ENCODE assay signal across 19 cellular contexts in the genomic region with DNA sequence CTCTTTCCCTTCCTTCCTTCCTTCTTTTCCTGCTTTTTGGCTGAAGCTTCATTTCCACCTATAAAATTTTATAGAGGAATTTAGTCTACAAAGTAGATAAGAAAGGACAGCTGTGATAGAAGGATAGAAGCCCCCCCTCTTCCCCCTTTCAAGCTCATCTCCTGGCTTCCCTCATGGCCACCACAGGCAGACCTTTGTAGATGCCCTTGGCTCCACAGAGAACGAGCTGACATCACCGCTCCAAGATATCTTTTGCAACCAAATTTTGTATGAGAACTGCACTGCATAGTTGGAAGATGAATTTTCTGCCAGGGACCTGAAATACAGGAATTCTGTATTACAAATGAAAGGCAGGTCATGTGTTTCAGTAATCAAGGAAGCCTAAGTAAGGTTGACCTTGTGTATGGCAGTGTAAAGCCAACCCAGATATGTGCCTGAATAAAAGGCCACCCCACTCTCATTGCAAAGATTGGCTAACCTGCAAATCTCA. TPM values are rescaled to one million over a fixed set of nuclear protein-coding genes. Genes with fewer than 3 reads are reported as not detected.
DNase-seq lines count a peak whose midpoint lies in the region; ATAC-seq, FAIRE-seq and TF ChIP-seq lines count a peak whose summit lies in the region.
"Had no signal": no experiment of that assay in that cellular context is flagged by ENCODE, and none has a peak within 500 bp of the region (broad histone marks: within the 10 kb centered on the region; RNA-seq: fewer than 3 reads in every experiment).

No MANE protein-coding gene starts in this region.

- H3K23ac ChIP-seq in neuronal stem cell (ENCODE audit: low read depth, low read length, poor library complexity): no peak overlapping the region

- no peak overlapping the region for H2AK5ac ChIP-seq in neuronal stem cell (ENCODE audit: low read depth, low read length)

- H3K9me3 Mint-ChIP-seq in endothelial cell (ENCODE audit: unreplicated experiment): no peaks in the 10 kb centered on the region
- H3K9me3 Mint-ChIP-seq: CD4-positive, alpha-beta memory T cell; HFFc6 had no signal

- no peak overlapping the region for H4K91ac ChIP-seq in neuronal stem cell (ENCODE audit: low read depth, low read length, poor library complexity)

- H3K4me1 ChIP-seq in adrenal gland (replicated peaks in 1 of 2): peaks cover 17 to 35% of the 10 kb centered on the region in 2 donors
- H3K4me1 ChIP-seq in psoas muscle: peaks cover 40% of the 10 kb centered on the region
- H3K4me1 ChIP-seq in neuronal stem cell (ENCODE audit: control insufficient read depth in 2 of 2, insufficient read depth in 1 of 2, low read depth in 1 of 2, low read length in 2 of 2): peaks cover 0 to 8% of the 10 kb centered on the region in 2 donors

- H3K27me3 Mint-ChIP-seq in endothelial cell (ENCODE audit: unreplicated experiment): peaks cover 2% of the 10 kb centered on the region
- H3K27me3 Mint-ChIP-seq: CD4-positive, alpha-beta memory T cell had no signal

- peak overlapping the region; percentile 7 to 74 (median 45) for H3K27ac ChIP-seq in adrenal gland
- peak overlapping the region; percentile 61 for H3K27ac ChIP-seq in psoas muscle
- H3K27ac ChIP-seq in neuronal stem cell (replicated peaks; ENCODE audit: low read length): no peak overlapping the region

- peak overlapping the region; percentile 54 for H3K27ac Mint-ChIP-seq in endothelial cell (ENCODE audit: unreplicated experiment)
- H3K27ac Mint-ChIP-seq: HFFc6 had no signal

- H3K9me3 ChIP-seq in adrenal gland (replicated peaks in 1 of 3) (no peaks in the 10 kb centered on the region), psoas muscle (no peaks in the 10 kb centered on the region), neuronal stem cell (replicated peaks in 1 of 2; ENCODE audit: control insufficient read depth in 2 of 2, insufficient read depth in 1 of 2, low read depth in 1 of 2, low read length in 2 of 2) (no peaks in the 10 kb centered on the region)
- H3K9me3 ChIP-seq: HAP-1 had no signal

- no peak overlapping the region for H2BK12ac ChIP-seq in neuronal stem cell (ENCODE audit: low read length)

- TF ChIP-seq CTCF in adrenal gland (IDR thresholded peaks at IDR 0.05): no peak
- TF ChIP-seq CTCF in endothelial cell (IDR thresholded peaks at IDR 0.05; ENCODE audit: unreplicated experiment): no peak
- no peak for TF ChIP-seq CTCF in psoas muscle (IDR thresholded peaks at IDR 0.05)

- DNase-seq in adrenal gland (peak; percentile 47 to 83 (median 78)), endothelial cell (ENCODE audit: low spot score) (no peak), psoas muscle (no peak), urothelium cell line (ENCODE audit: low spot score) (no peak), NOMO-1 (lab: John Stamatoyannopoulos, UW; ENCODE audit: unreplicated experiment in 2 of 2) (no peak), globus pallidus (ENCODE audit: low spot score) (no peak), neuronal stem cell (ENCODE audit: low spot score) (no peak)
- DNase-seq: C1 segment of cervical spinal cord; Calu3; CD4-positive, alpha-beta memory T cell; COR-L47; DMS53; DMS79 treated with DMSO at 0.1 percent for 48 hours; GF-D8; GOT3; HFFc6 had no signal

- H3K36me3 Mint-ChIP-seq in endothelial cell (ENCODE audit: low read depth, unreplicated experiment): peaks cover under 1% of the 10 kb centered on the region

- no peak overlapping the region for H3K14ac ChIP-seq in neuronal stem cell (ENCODE audit: low read length)

- no peak overlapping the region for H3K9ac ChIP-seq in neuronal stem cell (ENCODE audit: low read depth, low read length, poor library complexity)

- H3K27me3 ChIP-seq in adrenal gland (no peaks in the 10 kb centered on the region), psoas muscle (ENCODE audit: insufficient read depth in 3 of 3, low read length in 2 of 3) (no peaks in the 10 kb centered on the region), neuronal stem cell (ENCODE audit: control insufficient read depth in 3 of 3, insufficient read depth in 3 of 3, low read depth in 1 of 3, low read length in 3 of 3) (no peaks in the 10 kb centered on the region)

- H3K4me3 Mint-ChIP-seq in endothelial cell (ENCODE audit: unreplicated experiment): no peak overlapping the region
- H3K4me3 Mint-ChIP-seq: CD4-positive, alpha-beta memory T cell; HFFc6 had no signal

- FAIRE-seq in urothelium cell line (lab: Jason Lieb, UNC): peak; percentile 9
- FAIRE-seq: GM12891, H54 had no signal

- no peaks in the 10 kb centered on the region for H3K79me1 ChIP-seq in neuronal stem cell (ENCODE audit: low read depth, low read length)

- no peak for TF ChIP-seq POLR2A in adrenal gland (IDR thresholded peaks at IDR 0.05)

- H3K4me3 ChIP-seq in adrenal gland: no peak overlapping the region
- no peak overlapping the region for H3K4me3 ChIP-seq in psoas muscle
- H3K4me3 ChIP-seq in neuronal stem cell (ENCODE audit: low read length in 2 of 2): no peak overlapping the region
- H3K4me3 ChIP-seq: HAP-1 had no signal

- no peak overlapping the region for H3K4me2 ChIP-seq in neuronal stem cell (ENCODE audit: insufficient read depth, low read length, poor library complexity, severe bottlenecking)

- no peak overlapping the region for H2BK120ac ChIP-seq in neuronal stem cell (ENCODE audit: low read depth, low read length)

- H3K18ac ChIP-seq in neuronal stem cell (ENCODE audit: low read length): no peak overlapping the region

- no peaks in the 10 kb centered on the region for H3K36me3 ChIP-seq in adrenal gland (replicated peaks in 1 of 2)
- H3K36me3 ChIP-seq in psoas muscle (ENCODE audit: insufficient read depth in 1 of 2, low read depth in 1 of 2): no peaks in the 10 kb centered on the region
- peaks cover 2 to 16% of the 10 kb centered on the region in 2 donors for H3K36me3 ChIP-seq in neuronal stem cell (replicated peaks in 1 of 2; ENCODE audit: control insufficient read depth in 2 of 2, insufficient read depth in 2 of 2, low read length in 2 of 2)

- no peak for ATAC-seq in psoas muscle

- no peak overlapping the region for H3K4ac ChIP-seq in neuronal stem cell (ENCODE audit: low read length)

- H3K4me1 Mint-ChIP-seq in endothelial cell (ENCODE audit: unreplicated experiment): peaks cover 29% of the 10 kb centered on the region
- H3K4me1 Mint-ChIP-seq: CD4-positive, alpha-beta memory T cell had no signal

- H2BK15ac ChIP-seq in neuronal stem cell (ENCODE audit: low read length): no peak overlapping the region

- 52 to 64% (median 56%) methylated on average over 2 of the region's 2 CpGs for WGBS in adrenal gland, 4 donors
- 83 to 95% (median 86%) methylated on average over 2 of the region's 2 CpGs for WGBS in psoas muscle, 3 donors
- no CpG with 5 or more reads among the region's 2 CpGs for WGBS in neuronal stem cell (ENCODE audit: extremely low coverage in 2 of 2, insufficient read length in 2 of 2, insufficient replicate concordance in 1 of 2), 2 donors

- no peak overlapping the region for H4K8ac ChIP-seq in neuronal stem cell (ENCODE audit: low read depth, low read length)

- no peak overlapping the region for H2BK5ac ChIP-seq in neuronal stem cell (ENCODE audit: low read length)

- intact Hi-C loops in adrenal gland (cut with DNase I): no loop called here
- intact Hi-C loops in psoas muscle (cut with DNase I): no loop called here

- no peak overlapping the region for H2AFZ ChIP-seq in neuronal stem cell (ENCODE audit: low read length)

RNA-seq across cellular contexts. Expression of a gene that starts 57.0 kb away (rescaled TPM):
- total RNA-seq in adrenal gland (10 to 100 TPM in 7 of 8 donors, 1 to 10 TPM in 1; 6.8 to 33.2 (median 20.5) TPM), endothelial cell (ENCODE audit: unreplicated experiment) (19.1 TPM), psoas muscle (100 to 1,000 TPM in 3 of 4 donors, 10 to 100 TPM in 1; 78.5 to 274 (median 138) TPM)
- polyA plus RNA-seq in adrenal gland (10 to 100 TPM; 13.0 to 21.5 (median 16.3) TPM), psoas muscle (10 to 100 TPM in 2 of 3 donors, 1 to 10 TPM in 1; 9.2 to 28.0 (median 15.5) TPM)
- 2.2 TPM for polyA plus RNA-seq in neuronal stem cell (2013, experiment 1 of 2)
- 1.7 TPM for polyA plus RNA-seq in neuronal stem cell (2013, experiment 2 of 2)
- total RNA-seq: CD4-positive, alpha-beta memory T cell had no signal

Comparison
In these comparisons a context has a peak if more than half of its experiments do, and no peak if none do; other contexts are left out.
1. DNase-seq: peak in adrenal gland (7 of 7); none in endothelial cell (single experiment), psoas muscle (0 of 2), urothelium cell line (single experiment), NOMO-1 (0 of 2), globus pallidus (single experiment) and neuronal stem cell (single experiment).